22 cellular contexts compared by ENCODE assay signal in genomic region chr4:133130171-133130570, GRCh38. TPM values are rescaled to one million over a fixed set of nuclear protein-coding genes. Genes with fewer than 3 reads are reported as not detected.
DNase-seq lines count a peak whose midpoint lies in the region; ATAC-seq, FAIRE-seq and TF ChIP-seq lines count a peak whose summit lies in the region.
"Had no signal": no experiment of that assay in that cellular context is flagged by ENCODE, and none has a peak within 500 bp of the region (broad histone marks: within the 10 kb centered on the region; RNA-seq: fewer than 3 reads in every experiment).

No MANE protein-coding gene starts in this region.

- no peaks in the 10 kb centered on the region for H4K20me1 ChIP-seq in smooth muscle cell (ENCODE audit: low read depth)
- no peaks in the 10 kb centered on the region for H4K20me1 ChIP-seq in HepG2 (ENCODE audit: insufficient read depth, low read length)
- no peaks in the 10 kb centered on the region for H4K20me1 ChIP-seq in SK-N-SH (ENCODE audit: insufficient read depth)

- H3K4me2 ChIP-seq in smooth muscle cell: peak overlapping the region; percentile 75
- no peak overlapping the region for H3K4me2 ChIP-seq in HepG2 (ENCODE audit: low read depth, low read length)
- H3K4me2 ChIP-seq in SK-N-SH: no peak overlapping the region

- POLR2A ChIA-PET in HepG2 (lab: Yijun Ruan, JAX): no interaction called here
- POLR2A ChIA-PET in SK-N-SH (lab: Yijun Ruan, JAX): no interaction called here

- in situ Hi-C loops in brain microvascular endothelial cell (cut with HindIII; ENCODE audit: low pct_ligation_motif_present, low sequenced_read_pairs): no loop called here
- in situ Hi-C loops in HepG2 (cut with HindIII; ENCODE audit: extremely low pct_ligation_motif_present, low pct_unique_long_range_greater_than_20kb): no loop called here

- FAIRE-seq in HepG2 (lab: Jason Lieb, UNC): no peak
- FAIRE-seq: colon, GM12878, GM19239, RCC 7860 had no signal

- intact Hi-C loops in HepG2 (cut with micrococcal nuclease; ENCODE audit: unreplicated experiment): no loop called here

- CTCF ChIA-PET in HepG2 (lab: Yijun Ruan, JAX; ENCODE audit: low intra/inter-chr PET ratio, low total read pairs): no interaction called here
- CTCF ChIA-PET in SK-N-SH (lab: Yijun Ruan, JAX): interaction anchor here (3.3 kb wide), 1 partner anchor 17 kb away, joined by 20 read pairs; no protein-coding TSS in a partner anchor

- no peak for TF ChIP-seq POLR2A in HepG2 (IDR thresholded peaks at IDR 0.05; ENCODE audit: insufficient read depth in 1 of 2, low read depth in 2 of 2, low read length in 2 of 2)

- no TSS peak for BruUV-seq in HepG2 (replicated peaks; lab: Mats Ljungman, UMichigan)

- H3K9me3 ChIP-seq in smooth muscle cell (replicated peaks; ENCODE audit: low read depth): no peaks in the 10 kb centered on the region
- no peaks in the 10 kb centered on the region for H3K9me3 ChIP-seq in HepG2 (ENCODE audit: low read length)
- H3K9me3 ChIP-seq in SK-N-SH: no peaks in the 10 kb centered on the region
- H3K9me3 ChIP-seq: psoas muscle, testis had no signal

- H3K27ac ChIP-seq in brain microvascular endothelial cell: peak overlapping the region; percentile 53
- H3K27ac ChIP-seq in smooth muscle cell (ENCODE audit: low read depth): peak overlapping the region; percentile 97
- no peak overlapping the region for H3K27ac ChIP-seq in HepG2 (ENCODE audit: extremely low read length, insufficient read depth, low read length)
- H3K27ac ChIP-seq in SK-N-SH (ENCODE audit: low read depth in 2 of 2, low read length in 1 of 2): peak overlapping the region in 1 of 2 experiments; percentile 34; a peak in 1 of 4 replicates
- H3K27ac ChIP-seq: psoas muscle, testis had no signal

- TF ChIP-seq EP300 in HepG2 (IDR thresholded peaks at IDR 0.05; ENCODE audit: low read depth in 2 of 2, low read length in 2 of 2) (no peak), HepG2 (CRISPR knock-in tag; IDR thresholded peaks at IDR 0.05; ENCODE audit: borderline replicate concordance) (no peak), SK-N-SH (IDR thresholded peaks at IDR 0.05; ENCODE audit: borderline replicate concordance in 1 of 2, low read depth in 1 of 2, low read length in 1 of 2) (no peak)

- DNase-seq in HT1080 (ENCODE audit: low read depth) (peak; percentile 13), brain microvascular endothelial cell (peak; percentile 71), kidney glomerular epithelial cell (lab: John Stamatoyannopoulos, UW) (peak; percentile 20), smooth muscle cell (lab: John Stamatoyannopoulos, UW; ENCODE audit: unreplicated experiment) (no peak), HepG2 (ENCODE audit: low spot score) (no peak), SK-N-SH (no peak)
- DNase-seq: activated CD4-positive, alpha-beta T cell treated with anti-CD3 and anti-CD28 coated beads, Interleukin-2, amount 10 ng/mL, durations not matched to agents 7 days and 5 days; CD8-positive, alpha-beta T cell; NCI-H1417; NCI-H510A; psoas muscle; small intestine; stimulated activated naive B cell treated with anti-CD40 and anti-IgM and Interleukin-4, amounts not matched to agents 10 μg/mL and 1 μg/mL and 100 μg/mL, for 72 hours; T-helper 17 cell; testis had no signal

- H2AFZ ChIP-seq in smooth muscle cell (ENCODE audit: low read depth) (peak overlapping the region; percentile 73), HepG2 (ENCODE audit: low read length) (no peak overlapping the region), SK-N-SH (ENCODE audit: low read depth) (no peak overlapping the region)

- TF ChIP-seq CTCF in brain microvascular endothelial cell (IDR thresholded peaks at IDR 0.05; ENCODE audit: low read depth, low read length, missing control alignments) (no peak), smooth muscle cell (IDR thresholded peaks at IDR 0.05; ENCODE audit: borderline replicate concordance, insufficient read depth, poor library complexity, severe bottlenecking) (no peak), HepG2 (CRISPR knock-in tag; IDR thresholded peaks at IDR 0.05) (no peak), SK-N-SH (IDR thresholded peaks at IDR 0.05) (no peak)

- WGBS in smooth muscle cell (ENCODE audit: low lambda C conversion rate): 27% methylated on average over 2 of the region's 2 CpGs
- WGBS in HepG2 (ENCODE audit: low lambda C conversion rate): 11% methylated on average over 2 of the region's 2 CpGs
- WGBS in SK-N-SH (ENCODE audit: low lambda C conversion rate): 40% methylated on average over 2 of the region's 2 CpGs

- ATAC-seq in HepG2 (no peak), GM18870 (IDR thresholded peaks at IDR 0.05; ENCODE audit: unreplicated experiment) (no peak)
- ATAC-seq: activated naive CD4-positive, alpha-beta T cell treated with anti-CD3 and anti-CD28 coated beads, Interleukin-2, amount 50 U/mL, for 72 hours; CD8-positive, alpha-beta T cell; GM12878; left lobe of liver; psoas muscle; stimulated activated naive B cell treated with anti-CD40 and anti-IgM and Interleukin-4, amounts not matched to agents 10 μg/mL and 1 μg/mL and 100 μg/mL, for 72 hours; T-helper 17 cell had no signal

- H3F3A ChIP-seq in smooth muscle cell (ENCODE audit: low read depth) (no peaks in the 10 kb centered on the region), SK-N-SH (replicated peaks; ENCODE audit: insufficient read depth) (peaks cover 6% of the 10 kb centered on the region)

- H3K36me3 ChIP-seq in brain microvascular endothelial cell (replicated peaks): no peaks in the 10 kb centered on the region
- H3K36me3 ChIP-seq in smooth muscle cell (ENCODE audit: low read depth): no peaks in the 10 kb centered on the region
- H3K36me3 ChIP-seq in HepG2 (replicated peaks in 1 of 2; ENCODE audit: control insufficient read depth in 1 of 2, insufficient read depth in 2 of 2, low read length in 2 of 2): no peaks in the 10 kb centered on the region
- no peaks in the 10 kb centered on the region for H3K36me3 ChIP-seq in SK-N-SH (replicated peaks in 1 of 2; ENCODE audit: control insufficient read depth in 1 of 2, insufficient read depth in 2 of 2, low read length in 1 of 2)

- TF ChIP-seq RAD21 in HepG2 (CRISPR knock-in tag; IDR thresholded peaks at IDR 0.05) (no peak), SK-N-SH (IDR thresholded peaks at IDR 0.05; ENCODE audit: low read length) (no peak)

- H3K9ac ChIP-seq in smooth muscle cell (ENCODE audit: low read depth): peak overlapping the region; percentile 71
- H3K9ac ChIP-seq in HepG2 (ENCODE audit: insufficient read depth, low read depth, low read length): no peak overlapping the region
- H3K9ac ChIP-seq in SK-N-SH: no peak overlapping the region

- H3K4me1 ChIP-seq in smooth muscle cell (ENCODE audit: low read depth) (peaks cover 34% of the 10 kb centered on the region), HepG2 (ENCODE audit: insufficient read depth, low read length) (no peaks in the 10 kb centered on the region), SK-N-SH (ENCODE audit: control insufficient read depth in 1 of 2, insufficient read depth in 2 of 2, low read depth in 1 of 2, low read length in 1 of 2) (no peaks in the 10 kb centered on the region; a peak in 1 of 4 replicates)
- H3K4me1 ChIP-seq: psoas muscle, testis had no signal

- H3K27me3 ChIP-seq in brain microvascular endothelial cell (replicated peaks) (no peaks in the 10 kb centered on the region), smooth muscle cell (ENCODE audit: low read depth) (no peaks in the 10 kb centered on the region), HepG2 (ENCODE audit: control insufficient read depth in 1 of 2, insufficient read depth in 2 of 2, low read length in 2 of 2) (no peaks in the 10 kb centered on the region), SK-N-SH (ENCODE audit: insufficient read depth) (no peaks in the 10 kb centered on the region)
- H3K27me3 ChIP-seq: testis had no signal

- H3K4me3 ChIP-seq in brain microvascular endothelial cell (ENCODE audit: low read depth, low read length) (no peak overlapping the region), smooth muscle cell (peak overlapping the region; percentile 8), HepG2 (replicated peaks in 1 of 3; ENCODE audit: insufficient read depth in 1 of 3, low read depth in 2 of 3, low read length in 3 of 3) (no peak overlapping the region), SK-N-SH (ENCODE audit: low read depth in 2 of 2, low read length in 1 of 2) (no peak overlapping the region)
- H3K4me3 ChIP-seq: GM12878, psoas muscle, testis had no signal

- H3K9me2 ChIP-seq in SK-N-SH: no peaks in the 10 kb centered on the region

- H3K79me2 ChIP-seq in smooth muscle cell (ENCODE audit: low read depth): no peaks in the 10 kb centered on the region
- no peaks in the 10 kb centered on the region for H3K79me2 ChIP-seq in HepG2 (ENCODE audit: insufficient read depth, low read length)
- no peaks in the 10 kb centered on the region for H3K79me2 ChIP-seq in SK-N-SH (ENCODE audit: insufficient read depth)

RNA-seq across cellular contexts. Expression of gene PCDH10, which starts 18.9 kb away (rescaled TPM):
- total RNA-seq in HT1080 (2014; rRNA removed; shearing (Covaris generic)): not detected in 2 replicates
- polyA plus RNA-seq in HT1080 (2015; cell fraction: cytosol; rRNA removed): not detected in 2 replicates
- polyA plus RNA-seq in HT1080 (2015; cell fraction: nucleus; rRNA removed): not detected in 2 replicates
- 103 and 126 TPM in 2 replicates for total RNA-seq in smooth muscle cell
- 63.1 and 129 TPM in 2 replicates for polyA plus RNA-seq in smooth muscle cell
- not detected in 2 replicates for total RNA-seq in HepG2 (2016; rRNA removed; fragmentation: Illumina TruSeq; extraction: Trizol)
- total RNA-seq in HepG2 (2016; cell fraction: cytosol; rRNA removed; fragmentation: Illumina TruSeq; extraction: Trizol; ENCODE audit: low read depth): not detected in 2 replicates
- not detected in 2 replicates for total RNA-seq in HepG2 (2016; cell fraction: insoluble cytoplasmic fraction; rRNA removed; fragmentation: Illumina TruSeq; extraction: Trizol)
- total RNA-seq in HepG2 (2016; cell fraction: membrane; rRNA removed; fragmentation: Illumina TruSeq; extraction: Trizol): not detected in 2 replicates
- not detected in 2 replicates for total RNA-seq in HepG2 (2016; cell fraction: nucleus; rRNA removed; fragmentation: Illumina TruSeq; extraction: Trizol)
- not detected in 2 replicates for polyA plus RNA-seq in HepG2 (2011; rRNA removed)
- not detected in 2 replicates for polyA plus RNA-seq in HepG2 (2011; cell fraction: cytosol; rRNA removed)
- polyA plus RNA-seq in HepG2 (2011; cell fraction: nucleus; rRNA removed): 0.02 TPM in 1 of 2 replicates, not detected in the other
- not detected in 2 replicates for polyA plus RNA-seq in HepG2 (2012)
- polyA plus RNA-seq in HepG2 (2016; cell fraction: cytosol; fragmentation: Illumina TruSeq; extraction: Trizol; ENCODE audit: low read depth): not detected in 2 replicates
- polyA plus RNA-seq in HepG2 (2016; cell fraction: insoluble cytoplasmic fraction; fragmentation: Illumina TruSeq; extraction: Trizol; ENCODE audit: low read depth): not detected in 2 replicates
- not detected in 2 replicates for polyA plus RNA-seq in HepG2 (2016; cell fraction: membrane; fragmentation: Illumina TruSeq; extraction: Trizol; ENCODE audit: low read depth)
- not detected in 2 replicates for polyA plus RNA-seq in HepG2 (2016; cell fraction: nucleus; fragmentation: Illumina TruSeq; extraction: Trizol; ENCODE audit: insufficient read depth, low read depth)
- polyA minus RNA-seq in HepG2 (2011; rRNA and poly(A)+ RNA removed; ENCODE audit: low replicate concordance): 10.9 TPM in 1 of 2 replicates, not detected in the other
- polyA minus RNA-seq in HepG2 (2011; cell fraction: cytosol; rRNA and poly(A)+ RNA removed): not detected in 2 replicates
- not detected in 2 replicates for polyA minus RNA-seq in HepG2 (2011; cell fraction: nucleus; rRNA and poly(A)+ RNA removed)
- 0.02 and 0.05 TPM in 2 replicates for polyA plus RNA-seq in SK-N-SH (2012; rRNA removed)
- polyA plus RNA-seq in SK-N-SH (2012; cell fraction: cytosol; rRNA removed): 0.03 and 0.04 TPM in 2 replicates
- 0.07 and 0.10 TPM in 2 replicates for polyA plus RNA-seq in SK-N-SH (2012; cell fraction: nucleus; rRNA removed)
- total RNA-seq: activated CD4-positive, alpha-beta T cell treated with anti-CD3 and anti-CD28 coated beads, Interleukin-2, amount 10 ng/mL, durations not matched to agents 7 days and 5 days; activated naive CD4-positive, alpha-beta T cell treated with anti-CD3 and anti-CD28 coated beads, Interleukin-2, amount 50 U/mL, for 72 hours; CD8-positive, alpha-beta T cell; GM12878; left lobe of liver; T-helper 17 cell had no signal

Comparison
In these comparisons a context has a peak if more than half of its experiments do, and no peak if none do; other contexts are left out.
1. DNase-seq: peak in HT1080 (single experiment), brain microvascular endothelial cell (single experiment) and kidney glomerular epithelial cell (single experiment); none in smooth muscle cell (single experiment), HepG2 (single experiment) and SK-N-SH (single experiment).
2. RNA of gene PCDH10, which starts 18.9 kb away (total RNA-seq): 103 to 126 TPM in smooth muscle cell; not detected in HT1080 and not detected in HepG2; every median in the first group is over 100 times any median in the second.